ENCODE assay signal across 19 cellular contexts in genomic region chr7:107684287-107684686, GRCh38. TPM values are rescaled to one million over a fixed set of nuclear protein-coding genes. Genes with fewer than 3 reads are reported as not detected.
DNase-seq lines count a peak whose midpoint lies in the region; ATAC-seq and TF ChIP-seq lines count a peak whose summit lies in the region.
"Had no signal": no experiment of that assay in that cellular context is flagged by ENCODE, and none has a peak within 500 bp of the region (broad histone marks: within the 10 kb centered on the region; RNA-seq: fewer than 3 reads in every experiment).

No MANE protein-coding gene starts in this region.

- intact Hi-C loops in left ventricle myocardium inferior (cut with micrococcal nuclease) (no loop called here), Right ventricle myocardium superior (cut with DNase I) (no loop called here), thyroid gland (cut with DNase I) (no loop called here)
- intact Hi-C loops in activated CD8-positive, alpha-beta T cell treated with anti-CD3 and anti-CD28 coated beads for 36 hours (cut with micrococcal nuclease), result no loop called here

- TF ChIP-seq CTCF in left ventricle myocardium inferior (IDR thresholded peaks at IDR 0.05; ENCODE audit: borderline replicate concordance) (no peak), HEK293 (tag by site-specific recombination; IDR thresholded peaks at IDR 0.05) (no peak), neural progenitor cell (IDR thresholded peaks at IDR 0.05) (no peak), thyroid gland (IDR thresholded peaks at IDR 0.05) (no peak)
- TF ChIP-seq CTCF in activated CD8-positive, alpha-beta T cell treated with anti-CD3 and anti-CD28 coated beads for 36 hours (IDR thresholded peaks at IDR 0.05), result no peak

- H3K9ac ChIP-seq in neural progenitor cell, result no peak overlapping the region
- H3K9ac ChIP-seq: BLaER1 treated with 17β-estradiol and CSF1 and Interleukin-3, amounts not matched to agents 10 nM and 100 nM had no signal

- H3K9me3 ChIP-seq in left ventricle myocardium inferior (replicated peaks) (no peaks in the 10 kb centered on the region), HEK293 (ENCODE audit: control insufficient read depth, insufficient read depth, low read depth, low read length) (no peaks in the 10 kb centered on the region), neural progenitor cell (ENCODE audit: low read depth) (no peaks in the 10 kb centered on the region), thyroid gland (no peaks in the 10 kb centered on the region)
- H3K9me3 ChIP-seq: A549; BLaER1 treated with 17β-estradiol and CSF1 and Interleukin-3, amounts not matched to agents 10 nM and 100 nM; Caco-2 had no signal

- CTCF ChIA-PET in HEK293 (lab: Yijun Ruan, JAX), result no interaction called here
- CTCF ChIA-PET in activated CD8-positive, alpha-beta T cell treated with anti-CD3 and anti-CD28 coated beads for 36 hours (lab: Charles Lee), result no interaction called here

- H3K4me3 ChIP-seq in left ventricle myocardium inferior, result no peak overlapping the region
- no peak overlapping the region for H3K4me3 ChIP-seq in HEK293 (ENCODE audit: low read depth, low read length)
- no peak overlapping the region for H3K4me3 ChIP-seq in neural progenitor cell
- H3K4me3 ChIP-seq in thyroid gland (replicated peaks in 1 of 3), result no peak overlapping the region
- H3K4me3 ChIP-seq: A549; BLaER1 treated with 17β-estradiol and CSF1 and Interleukin-3, amounts not matched to agents 10 nM and 100 nM had no signal

- POLR2A ChIA-PET in HEK293 (lab: Yijun Ruan, JAX), result no interaction called here
- POLR2A ChIA-PET in activated CD8-positive, alpha-beta T cell treated with anti-CD3 and anti-CD28 coated beads for 36 hours (lab: Charles Lee), result no interaction called here

- TF ChIP-seq POLR2A in thyroid gland (IDR thresholded peaks at IDR 0.05), result no peak

- H3K36me3 Mint-ChIP-seq in neural progenitor cell, result no peaks in the 10 kb centered on the region
- no peaks in the 10 kb centered on the region for H3K36me3 Mint-ChIP-seq in activated CD8-positive, alpha-beta T cell treated with anti-CD3 and anti-CD28 coated beads for 36 hours (ENCODE audit: low read depth)
- H3K36me3 Mint-ChIP-seq: CD8-positive, alpha-beta T cell had no signal

- H3K27ac ChIP-seq in left ventricle myocardium inferior (replicated peaks) (peak overlapping the region; percentile 27), HEK293 (ENCODE audit: extremely low read depth, low read depth, low read length) (no peak overlapping the region), neural progenitor cell (no peak overlapping the region), thyroid gland (peak overlapping the region; percentile 79 to 95 (median 93))
- H3K27ac ChIP-seq: 22Rv1; A549; BLaER1 treated with 17β-estradiol and CSF1 and Interleukin-3, amounts not matched to agents 10 nM and 100 nM; C4-2B had no signal

- WGBS in thyroid gland, 2 donors, result 41 to 43% methylated on average over 2 of the region's 2 CpGs

- no peak overlapping the region for H3K4me3 Mint-ChIP-seq in neural progenitor cell
- H3K4me3 Mint-ChIP-seq in activated CD8-positive, alpha-beta T cell treated with anti-CD3 and anti-CD28 coated beads for 36 hours, result no peak overlapping the region
- H3K4me3 Mint-ChIP-seq: B cell; CD4-positive, alpha-beta T cell; CD8-positive, alpha-beta T cell had no signal

- H3K27ac Mint-ChIP-seq in neural progenitor cell, result peak overlapping the region; percentile 27
- no peak overlapping the region for H3K27ac Mint-ChIP-seq in activated CD8-positive, alpha-beta T cell treated with anti-CD3 and anti-CD28 coated beads for 36 hours
- H3K27ac Mint-ChIP-seq: B cell; CD4-positive, alpha-beta T cell; CD8-positive, alpha-beta T cell had no signal

- H3K4me1 Mint-ChIP-seq in neural progenitor cell, result peaks cover 11% of the 10 kb centered on the region
- no peaks in the 10 kb centered on the region for H3K4me1 Mint-ChIP-seq in activated CD8-positive, alpha-beta T cell treated with anti-CD3 and anti-CD28 coated beads for 36 hours (ENCODE audit: low read depth)

- no peak overlapping the region for H3K4me2 ChIP-seq in neural progenitor cell
- H3K4me2 ChIP-seq: A549; BLaER1 treated with 17β-estradiol and CSF1 and Interleukin-3, amounts not matched to agents 10 nM and 100 nM had no signal

- no peaks in the 10 kb centered on the region for H4K20me1 ChIP-seq in neural progenitor cell (ENCODE audit: low read depth)
- H4K20me1 ChIP-seq: BLaER1 treated with 17β-estradiol and CSF1 and Interleukin-3, amounts not matched to agents 10 nM and 100 nM had no signal

- H3K79me2 ChIP-seq in neural progenitor cell (ENCODE audit: low read depth), result no peaks in the 10 kb centered on the region

- H3K9me3 Mint-ChIP-seq in neural progenitor cell, result no peaks in the 10 kb centered on the region
- no peaks in the 10 kb centered on the region for H3K9me3 Mint-ChIP-seq in activated CD8-positive, alpha-beta T cell treated with anti-CD3 and anti-CD28 coated beads for 36 hours
- H3K9me3 Mint-ChIP-seq: CD4-positive, alpha-beta T cell; CD8-positive, alpha-beta T cell had no signal

- ATAC-seq in Right ventricle myocardium superior (ENCODE audit: poor library complexity) (no peak), HG02981 (IDR thresholded peaks at IDR 0.05; ENCODE audit: unreplicated experiment) (no peak)
- ATAC-seq in activated CD8-positive, alpha-beta T cell treated with anti-CD3 and anti-CD28 coated beads for 36 hours, result no peak
- ATAC-seq: A549; CD8-positive, alpha-beta T cell had no signal

- H3K27me3 ChIP-seq in left ventricle myocardium inferior (ENCODE audit: low read depth) (no peaks in the 10 kb centered on the region), neural progenitor cell (no peaks in the 10 kb centered on the region), thyroid gland (no peaks in the 10 kb centered on the region)
- H3K27me3 ChIP-seq: BLaER1 treated with 17β-estradiol and CSF1 and Interleukin-3, amounts not matched to agents 10 nM and 100 nM had no signal

- DNase-seq in left ventricle myocardium inferior (no peak), Right ventricle myocardium superior (no peak), neural progenitor cell (ENCODE audit: low spot score) (no peak), thyroid gland (no peak)
- no peak for DNase-seq in activated CD8-positive, alpha-beta T cell treated with anti-CD3 and anti-CD28 coated beads for 36 hours
- DNase-seq: AML-193; Caco-2; Calu3; CD4-positive, alpha-beta T cell; CD8-positive, alpha-beta T cell; DMS79 treated with DMSO at 0.1 percent for 48 hours; GF-D8 had no signal

- H3K36me3 ChIP-seq in left ventricle myocardium inferior (no peaks in the 10 kb centered on the region), HEK293 (ENCODE audit: control insufficient read depth in 2 of 2, insufficient read depth in 1 of 2, low read length in 2 of 2) (no peaks in the 10 kb centered on the region), neural progenitor cell (no peaks in the 10 kb centered on the region), thyroid gland (no peaks in the 10 kb centered on the region)
- H3K36me3 ChIP-seq: BLaER1 treated with 17β-estradiol and CSF1 and Interleukin-3, amounts not matched to agents 10 nM and 100 nM had no signal

- no peak overlapping the region for H2AFZ ChIP-seq in neural progenitor cell (replicated peaks)

- H3K4me1 ChIP-seq in left ventricle myocardium inferior (no peaks in the 10 kb centered on the region), HEK293 (ENCODE audit: control insufficient read depth, insufficient read depth, low read length) (no peaks in the 10 kb centered on the region), neural progenitor cell (no peaks in the 10 kb centered on the region), thyroid gland (peaks cover 23 to 43% of the 10 kb centered on the region in 2 donors)
- H3K4me1 ChIP-seq: A549; BLaER1 treated with 17β-estradiol and CSF1 and Interleukin-3, amounts not matched to agents 10 nM and 100 nM; Caco-2 had no signal

- H3F3A ChIP-seq in neural progenitor cell (ENCODE audit: low read depth), result peaks cover 10% of the 10 kb centered on the region

- H3K27me3 Mint-ChIP-seq in neural progenitor cell (ENCODE audit: insufficient read depth, low read depth), result no peaks in the 10 kb centered on the region
- H3K27me3 Mint-ChIP-seq in activated CD8-positive, alpha-beta T cell treated with anti-CD3 and anti-CD28 coated beads for 36 hours, result peaks cover 2% of the 10 kb centered on the region
- H3K27me3 Mint-ChIP-seq: CD4-positive, alpha-beta T cell had no signal

TF ChIP-seq in HEK293, 187 proteins besides CTCF, POLR2A, EP300 and RAD21:
- TF ChIP-seq ZBTB20 (tag by site-specific recombination; IDR thresholded peaks at IDR 0.05) (peak; percentile 39; the same call in 1 of the 2 replicates), ZNF175 (tag by site-specific recombination; IDR thresholded peaks at IDR 0.05) (no peak), ZNF610 (tag by site-specific recombination; IDR thresholded peaks at IDR 0.05; ENCODE audit: borderline replicate concordance) (no peak), ZXDB (tag by site-specific recombination; IDR thresholded peaks at IDR 0.05) (no peak), ZNF398 (tag by site-specific recombination; IDR thresholded peaks at IDR 0.05) (no peak), ZNF184 (tag by site-specific recombination; IDR thresholded peaks at IDR 0.05) (no peak), KLF16 (tag by site-specific recombination; IDR thresholded peaks at IDR 0.05) (no peak), ZNF776 (tag by site-specific recombination; IDR thresholded peaks at IDR 0.05; ENCODE audit: borderline replicate concordance) (no peak)

RNA-seq across cellular contexts. Expression of gene SLC26A4, which starts 23.7 kb away (rescaled TPM):
- total RNA-seq in left ventricle myocardium inferior (0.41 TPM), Right ventricle myocardium superior (0.46 TPM), neural progenitor cell (ENCODE audit: low replicate concordance) (0.02 TPM in 1 of 2 replicates, not detected in the other), thyroid gland (100 to 1,000 TPM; 193 to 299 (median 254) TPM)
- 1 to 10 TPM; 1.0 to 2.0 TPM for total RNA-seq in activated CD8-positive, alpha-beta T cell treated with anti-CD3 and anti-CD28 coated beads for 36 hours
- total RNA-seq: Caco-2; CD4-positive, alpha-beta T cell had no signal

RNA-seq across cellular contexts. Expression of gene CBLL1, which starts 59.7 kb away (rescaled TPM):
- total RNA-seq in left ventricle myocardium inferior (21.6 TPM), Right ventricle myocardium superior (18.9 TPM), neural progenitor cell (ENCODE audit: low replicate concordance) (40.6 and 58.0 TPM in 2 replicates), thyroid gland (10 to 100 TPM; 27.0 to 41.6 (median 33.5) TPM)
- total RNA-seq in activated CD8-positive, alpha-beta T cell treated with anti-CD3 and anti-CD28 coated beads for 36 hours, result 10 to 100 TPM; 31.7 to 38.2 TPM

Comparison
In these comparisons a context has a peak if more than half of its experiments do, and no peak if none do; other contexts are left out.
1. H3K27ac ChIP-seq: peak in left ventricle myocardium inferior (single experiment) and thyroid gland (3 of 3); none in HEK293 (single experiment) and neural progenitor cell (single experiment).
2. RNA of gene SLC26A4, which starts 23.7 kb away (total RNA-seq): 193 to 299 TPM in thyroid gland; 1.0 to 2.0 TPM in activated CD8-positive, alpha-beta T cell treated with anti-CD3 and anti-CD28 coated beads for 36 hours, 0.46 TPM in Right ventricle myocardium superior (single experiment), 0.41 TPM in left ventricle myocardium inferior (single experiment) and 0.02 TPM in neural progenitor cell; every median in the first group is over 10 times any median in the second.